In genomic region chr1:232767381-232768074, GRCh38 we compare ENCODE assay signal across 9 cellular contexts. TPM values are rescaled to one million over a fixed set of nuclear protein-coding genes. Genes with fewer than 3 reads are reported as not detected.
A peak's percentile ranks its signal among the peaks of the same experiment; 100 is the strongest.
DNase-seq lines count a peak whose midpoint lies in the region; ATAC-seq, FAIRE-seq and TF ChIP-seq lines count a peak whose summit lies in the region.
"Had no signal": no experiment of that assay in that cellular context is flagged by ENCODE, and none has a peak within 500 bp of the region (broad histone marks: within the 10 kb centered on the region; RNA-seq: fewer than 3 reads in every experiment).

No MANE protein-coding gene starts in this region.

- DNase-seq in DMS 273 treated with DMSO at 0.1 percent for 48 hours (lab: John Stamatoyannopoulos, UW) = peak; percentile 80
- DNase-seq in NCI-H1694 (lab: John Stamatoyannopoulos, UW) = peak; percentile 38
- peak; percentile 81 for DNase-seq in choroid plexus epithelial cell (ENCODE audit: low read depth)
- DNase-seq in non-pigmented ciliary epithelial cell (ENCODE audit: low read depth) = peak; percentile 2
- DNase-seq in GM19238 (ENCODE audit: insufficient read length, low spot score) = no peak
- DNase-seq in frontal cortex (ENCODE audit: low spot score in 2 of 2) = no peak
- no peak for DNase-seq in substantia nigra (lab: John Stamatoyannopoulos, UW)

- FAIRE-seq in frontal cortex (lab: Jason Lieb, UNC) = no peak

- TF ChIP-seq CTCF in choroid plexus epithelial cell (conservative IDR thresholded peaks at IDR 0.05; ENCODE audit: low read depth, low read length) = no peak

- no peak overlapping the region for H3K27ac ChIP-seq in substantia nigra (ENCODE audit: low read depth, low read length, poor library complexity, severe bottlenecking)
- H3K27ac ChIP-seq: cardiac muscle cell had no signal

- no peak overlapping the region for H3K4me3 ChIP-seq in choroid plexus epithelial cell (ENCODE audit: low read depth, low read length)
- H3K4me3 ChIP-seq: cardiac muscle cell had no signal

- no peak for ATAC-seq in GM21717 (IDR thresholded peaks at IDR 0.05; ENCODE audit: unreplicated experiment)

RNA-seq across cellular contexts. Expression of gene MAP10, which starts 37.7 kb away (rescaled TPM):
- total RNA-seq in frontal cortex = 9.8 TPM

Comparison
In these comparisons a context has a peak if more than half of its experiments do, and no peak if none do; other contexts are left out.
1. DNase-seq: peak in DMS 273 treated with DMSO at 0.1 percent for 48 hours (single experiment), NCI-H1694 (single experiment), choroid plexus epithelial cell (single experiment) and non-pigmented ciliary epithelial cell (single experiment); none in GM19238 (single experiment), frontal cortex (0 of 2) and substantia nigra (0 of 49).